ENCODE assay signal across 25 cellular contexts in genomic region chr12:41762691-41763090, GRCh38.
"Had no signal": no experiment of that assay in that cellular context is flagged by ENCODE, and none has a peak within 500 bp of the region (broad histone marks: within the 10 kb centered on the region; RNA-seq: fewer than 3 reads in every experiment).

No MANE protein-coding gene starts in this region.

- DNase-seq: natural killer cell; occipital lobe; ovary; posterior cingulate gyrus; psoas muscle; right cardiac atrium; right lobe of liver; sigmoid colon; small intestine; stimulated activated CD4-positive, alpha-beta T cell treated with anti-CD3 and anti-CD28 coated beads, Interleukin-15, amount 100 ng/mL, for 24 hours; stimulated activated CD4-positive, alpha-beta T cell treated with anti-CD3 and anti-CD28 coated beads, Interleukin-4, amount 100 ng/mL, for 1 hour; stimulated activated CD4-positive, alpha-beta T cell treated with anti-CD3 and anti-CD28 coated beads, Interleukin-4, amount 100 ng/mL, for 4 hours; stimulated activated CD8-positive, alpha-beta memory T cell treated with anti-CD3 and anti-CD28 coated beads, Interleukin-4, amount 100 ng/mL, for 48 hours; stimulated activated naive CD4-positive, alpha-beta T cell; stimulated activated naive CD8-positive, alpha-beta T cell treated with anti-CD3 and anti-CD28 coated beads, Interleukin-15, amount 100 ng/mL, for 72 hours; stimulated activated naive CD8-positive, alpha-beta T cell treated with anti-CD3 and anti-CD28 coated beads, Interleukin-15, Interleukin-2, amounts not matched to agents 100 U/mL and 50 U/mL, for 24 hours; substantia nigra; testis; tibial artery; transverse colon; upper lobe of left lung had no signal

- H3K9ac ChIP-seq: neural progenitor cell, parathyroid adenoma had no signal

- H3K4me3 ChIP-seq: neural progenitor cell, ovary, psoas muscle, right lobe of liver, sigmoid colon, suprapubic skin, testis, tibial artery, transverse colon, upper lobe of left lung, vagina had no signal

- H3K79me2 ChIP-seq: parathyroid adenoma had no signal

- H3K4me1 ChIP-seq: neural progenitor cell, parathyroid adenoma, psoas muscle, right lobe of liver, sigmoid colon, suprapubic skin, testis, tibial artery, transverse colon, upper lobe of left lung, vagina had no signal

- H3K36me3 ChIP-seq: neural progenitor cell, ovary, right lobe of liver, sigmoid colon, suprapubic skin, tibial artery, transverse colon, upper lobe of left lung, vagina had no signal

- H2AFZ ChIP-seq: parathyroid adenoma had no signal

- H3K27me3 ChIP-seq: neural progenitor cell, ovary, right lobe of liver, sigmoid colon, suprapubic skin, testis, tibial artery, transverse colon, upper lobe of left lung, vagina had no signal

- H3K9me3 ChIP-seq: ovary, psoas muscle, right lobe of liver, sigmoid colon, suprapubic skin, testis, tibial artery, transverse colon, upper lobe of left lung, vagina had no signal

- H3K27ac ChIP-seq: neural progenitor cell, ovary, parathyroid adenoma, psoas muscle, right lobe of liver, sigmoid colon, suprapubic skin, testis, tibial artery, transverse colon, upper lobe of left lung, vagina had no signal

- H3K4me2 ChIP-seq: neural progenitor cell had no signal
